ENCODE assay signal across 20 cellular contexts in genomic region chr12:113187588-113187987, GRCh38. TPM values are rescaled to one million over a fixed set of nuclear protein-coding genes. Genes with fewer than 3 reads are reported as not detected.
DNase-seq lines count a peak whose midpoint lies in the region; ATAC-seq and TF ChIP-seq lines count a peak whose summit lies in the region.
"Had no signal": no experiment of that assay in that cellular context is flagged by ENCODE, and none has a peak within 500 bp of the region (broad histone marks: within the 10 kb centered on the region; RNA-seq: fewer than 3 reads in every experiment).

No MANE protein-coding gene starts in this region.

- H3K9ac ChIP-seq in SU-DHL-6 (ENCODE audit: low read length): peak overlapping the region; percentile 81; the same call in 1 of the 2 replicates

- H3K4me2 ChIP-seq in SU-DHL-6 (ENCODE audit: low read depth, low read length, poor library complexity, severe bottlenecking): peak overlapping the region; percentile 91

- H3K79me2 ChIP-seq in SU-DHL-6 (ENCODE audit: insufficient read depth, low read length): peaks cover 57% of the 10 kb centered on the region

- peaks cover 3% of the 10 kb centered on the region; the same call in 1 of the 2 replicates for H3K4me1 ChIP-seq in HEK293 (ENCODE audit: control insufficient read depth, insufficient read depth, low read length)
- peaks cover 20 to 32% of the 10 kb centered on the region in 2 donors for H3K4me1 ChIP-seq in naive thymus-derived CD4-positive, alpha-beta T cell (ENCODE audit: control insufficient read depth in 2 of 2, insufficient read depth in 2 of 2, low read length in 2 of 2)

- H3K27ac Mint-ChIP-seq in CD4-positive, alpha-beta T cell: peak overlapping the region; percentile 99
- H3K27ac Mint-ChIP-seq in naive thymus-derived CD4-positive, alpha-beta T cell: peak overlapping the region in 3 of 9 donors; percentile 22 to 91 (median 78)

- no peak for ATAC-seq in CD4-positive, alpha-beta T cell (ENCODE audit: poor library complexity)
- no peak for ATAC-seq in naive thymus-derived CD4-positive, alpha-beta T cell
- ATAC-seq: gastroesophageal sphincter, left lobe of liver, Panc1, sciatic nerve had no signal

- no peak overlapping the region for H3K27ac ChIP-seq in CD4-positive, alpha-beta T cell (ENCODE audit: low read depth, low read length)
- no peak overlapping the region for H3K27ac ChIP-seq in HEK293 (ENCODE audit: extremely low read depth, low read depth, low read length)
- 0 out of 2 replicates have a peak overlapping the region, but pooled peaks have one; percentile 10 for H3K27ac ChIP-seq in SU-DHL-6 (ENCODE audit: low read depth, low read length)
- H3K27ac ChIP-seq in naive thymus-derived CD4-positive, alpha-beta T cell (ENCODE audit: low read depth, low read length): no peak overlapping the region

- H3K36me3 Mint-ChIP-seq in CD4-positive, alpha-beta T cell (ENCODE audit: low read depth): peaks cover 57% of the 10 kb centered on the region
- H3K36me3 Mint-ChIP-seq in naive thymus-derived CD4-positive, alpha-beta T cell: peaks cover 0 to 22% (median 8%) of the 10 kb centered on the region in 5 donors

- no peaks in the 10 kb centered on the region for H3K9me3 ChIP-seq in CD4-positive, alpha-beta T cell (ENCODE audit: control insufficient read depth, low read length)
- no peaks in the 10 kb centered on the region for H3K9me3 ChIP-seq in HEK293 (ENCODE audit: control insufficient read depth, insufficient read depth, low read depth, low read length)
- H3K9me3 ChIP-seq in SU-DHL-6 (ENCODE audit: insufficient read depth, low read length): no peaks in the 10 kb centered on the region
- no peaks in the 10 kb centered on the region for H3K9me3 ChIP-seq in naive thymus-derived CD4-positive, alpha-beta T cell (ENCODE audit: control insufficient read depth in 2 of 3, low read length in 3 of 3)
- H3K9me3 ChIP-seq: BE2C, gastroesophageal sphincter, ovary had no signal

- H3K4me3 ChIP-seq in HEK293 (ENCODE audit: low read depth, low read length) (no peak overlapping the region), SU-DHL-6 (ENCODE audit: insufficient read depth, low read length, poor library complexity, severe bottlenecking) (peak overlapping the region; percentile 81)
- H3K4me3 ChIP-seq in naive thymus-derived CD4-positive, alpha-beta T cell (ENCODE audit: low read length): no peak overlapping the region
- H3K4me3 ChIP-seq: gastroesophageal sphincter, ovary had no signal

- no peaks in the 10 kb centered on the region for H3K27me3 ChIP-seq in CD4-positive, alpha-beta T cell (ENCODE audit: control insufficient read depth, insufficient read depth, low read length)
- no peaks in the 10 kb centered on the region for H3K27me3 ChIP-seq in SU-DHL-6 (ENCODE audit: low read length)
- H3K27me3 ChIP-seq in naive thymus-derived CD4-positive, alpha-beta T cell (ENCODE audit: control insufficient read depth in 2 of 2, insufficient read depth in 2 of 2, low read length in 2 of 2): no peaks in the 10 kb centered on the region
- H3K27me3 ChIP-seq: BE2C, gastroesophageal sphincter, ovary had no signal

- peaks cover 16% of the 10 kb centered on the region for H3F3A ChIP-seq in SU-DHL-6 (ENCODE audit: insufficient read depth)

- H4K20me1 ChIP-seq in SU-DHL-6 (ENCODE audit: low read depth, low read length): no peaks in the 10 kb centered on the region

- CTCF ChIA-PET in CD4-positive, alpha-beta T cell (lab: Charles Lee): interaction anchor here (2.1 to 2.3 kb wide), 2 partner anchors 13 to 46 kb away, joined by 7 to 8 read pairs; no protein-coding TSS in a partner anchor
- CTCF ChIA-PET in HEK293 (lab: Yijun Ruan, JAX): interaction anchor here (0.6 to 1.0 kb wide), 3 partner anchors 9 to 238 kb away, joined by 3 read pairs; no protein-coding TSS in a partner anchor
- CTCF ChIA-PET in naive thymus-derived CD4-positive, alpha-beta T cell (lab: Charles Lee): interaction anchor here (0.6 kb wide), 1 partner anchor 140 kb away, joined by 5 read pairs; no protein-coding TSS in a partner anchor

- in situ Hi-C loops in ACHN (cut with HindIII; ENCODE audit: low pct_ligation_motif_present, low pct_unique_long_range_greater_than_20kb, low sequenced_read_pairs): no loop called here

- TF ChIP-seq CTCF in CD4-positive, alpha-beta T cell (IDR thresholded peaks at IDR 0.05): no peak
- TF ChIP-seq CTCF in HEK293 (tag by site-specific recombination; IDR thresholded peaks at IDR 0.05) (no peak), SU-DHL-6 (IDR thresholded peaks at IDR 0.05; ENCODE audit: insufficient read depth, low read length, poor library complexity, severe bottlenecking) (no peak)

- H3K4me3 Mint-ChIP-seq in CD4-positive, alpha-beta T cell: peak overlapping the region; percentile 97
- H3K4me3 Mint-ChIP-seq in naive thymus-derived CD4-positive, alpha-beta T cell: peak overlapping the region in 6 of 10 donors; percentile 7 to 99 (median 92)

- DNase-seq in CD4-positive, alpha-beta T cell: no peak
- DNase-seq in naive thymus-derived CD4-positive, alpha-beta T cell: no peak
- DNase-seq in ACHN (no peak), NCI-H1092 (lab: John Stamatoyannopoulos, UW) (no peak)
- no peak for DNase-seq in effector CD4-positive, alpha-beta T cell
- DNase-seq: activated naive CD4-positive, alpha-beta T cell treated with Interleukin-2 at 50 U/mL for 16 hours; BE2C; dermis blood vessel endothelial cell; GOT3; MV-4-11; NCI-H69; ovary; stimulated activated CD4-positive, alpha-beta T cell treated with anti-CD3 and anti-CD28 coated beads, Interleukin-1b, Interleukin-23, amount 100 ng/mL, for 48 hours had no signal

- no peak overlapping the region for H2AFZ ChIP-seq in SU-DHL-6 (ENCODE audit: low read depth, low read length, severe bottlenecking)

- no peaks in the 10 kb centered on the region for H3K9me3 Mint-ChIP-seq in CD4-positive, alpha-beta T cell
- H3K9me3 Mint-ChIP-seq in naive thymus-derived CD4-positive, alpha-beta T cell: no peaks in the 10 kb centered on the region

- no peaks in the 10 kb centered on the region for H3K27me3 Mint-ChIP-seq in CD4-positive, alpha-beta T cell
- H3K27me3 Mint-ChIP-seq in naive thymus-derived CD4-positive, alpha-beta T cell: no peaks in the 10 kb centered on the region

- intact Hi-C loops in CD4-positive, alpha-beta T cell (cut with DNase I, micrococcal nuclease): loop anchor here (5.0 to 10.0 kb wide), 4 partner anchors 35 to 1503 kb away; partner anchors contain the start of genes ACAD10 (in 1 of the 2), BRAP (in 1 of the 2), PLBD2 (in 1 of the 2) and TPCN1 (in 1 of the 2)
- intact Hi-C loops in naive thymus-derived CD4-positive, alpha-beta T cell (cut with micrococcal nuclease): loop anchor here in 1 of 2 donors (10.0 kb wide), 2 partner anchors 283 to 777 kb away; partner anchors contain the start of genes OAS1 and RBM19

- POLR2A ChIA-PET in CD4-positive, alpha-beta T cell (lab: Charles Lee): interaction anchor here (0.7 to 1.1 kb wide), 3 partner anchors 11 to 49 kb away, joined by 3 to 5 read pairs (median 3); no protein-coding TSS in a partner anchor
- POLR2A ChIA-PET in HEK293 (lab: Yijun Ruan, JAX): interaction anchor here (0.6 kb wide), 1 partner anchor 16 kb away, joined by 4 read pairs; no protein-coding TSS in a partner anchor
- POLR2A ChIA-PET in naive thymus-derived CD4-positive, alpha-beta T cell (lab: Charles Lee): interaction anchor here (0.6 to 4.0 kb wide), 2 partner anchors 30 to 36 kb away, joined by 3 to 30 read pairs; no protein-coding TSS in a partner anchor

- H3K4me1 Mint-ChIP-seq in CD4-positive, alpha-beta T cell (ENCODE audit: low read depth): peaks cover 37% of the 10 kb centered on the region
- peaks cover 20 to 46% (median 33%) of the 10 kb centered on the region in 7 donors for H3K4me1 Mint-ChIP-seq in naive thymus-derived CD4-positive, alpha-beta T cell

- no peaks in the 10 kb centered on the region for H3K9me2 ChIP-seq in SU-DHL-6 (replicated peaks; ENCODE audit: insufficient read depth, low read length)

- H3K36me3 ChIP-seq in HEK293 (ENCODE audit: control insufficient read depth in 2 of 2, insufficient read depth in 1 of 2, low read length in 2 of 2): peaks cover 13 to 56% of the 10 kb centered on the region in 2 experiments; a peak in 2 of 3 replicates
- H3K36me3 ChIP-seq in SU-DHL-6 (ENCODE audit: low read length): 0 out of 2 replicates have a peak, but pooled peaks cover 9% of the 10 kb centered on the region
- peaks cover 0 to 36% (median 0%) of the 10 kb centered on the region in 3 experiments for H3K36me3 ChIP-seq in naive thymus-derived CD4-positive, alpha-beta T cell (ENCODE audit: control insufficient read depth in 2 of 3, insufficient read depth in 3 of 3, low read length in 3 of 3)
- H3K36me3 ChIP-seq: ovary had no signal

TF ChIP-seq in HEK293, 187 proteins besides CTCF, POLR2A, EP300 and RAD21 (continues in another document):
- TF ChIP-seq GLIS1 (tag by site-specific recombination; IDR thresholded peaks at IDR 0.05) (0 out of 2 replicates have a peak, but pooled peaks have one; percentile 8), ZNF362 (tag by site-specific recombination; IDR thresholded peaks at IDR 0.05) (peak; percentile 41; the same call in 1 of the 2 replicates), ZFHX2 (tag by site-specific recombination; conservative IDR thresholded peaks at IDR 0.05) (peak; percentile 20; the same call in 1 of the 2 replicates)

RNA-seq across cellular contexts. Expression of gene RITA1, which starts 2.1 kb away (rescaled TPM):
- 1 to 10 TPM; 2.9 to 3.3 TPM for total RNA-seq in CD4-positive, alpha-beta T cell
- total RNA-seq in naive thymus-derived CD4-positive, alpha-beta T cell: 10 to 100 TPM in 3 of 5 experiments, 1 to 10 TPM in 2; 6.4 to 20.2 (median 14.1) TPM
- 10 to 100 TPM; 23.2 to 28.9 TPM for polyA plus RNA-seq in naive thymus-derived CD4-positive, alpha-beta T cell

RNA-seq across cellular contexts. Expression of gene DDX54, which starts 2.3 kb away (rescaled TPM):
- total RNA-seq in CD4-positive, alpha-beta T cell: 10 to 100 TPM; 56.8 to 61.1 TPM
- total RNA-seq in naive thymus-derived CD4-positive, alpha-beta T cell: 10 to 100 TPM; 55.8 to 81.1 (median 76.7) TPM
- polyA plus RNA-seq in naive thymus-derived CD4-positive, alpha-beta T cell: 10 to 100 TPM; 18.9 to 40.3 TPM

RNA-seq across cellular contexts. Expression of gene TPCN1, which starts 33.7 kb away (rescaled TPM):
- total RNA-seq in CD4-positive, alpha-beta T cell: 10 to 100 TPM; 52.4 to 59.7 TPM
- total RNA-seq in naive thymus-derived CD4-positive, alpha-beta T cell: 100 to 1,000 TPM in 3 of 5 experiments, 10 to 100 TPM in 2; 49.5 to 124 (median 107) TPM
- polyA plus RNA-seq in naive thymus-derived CD4-positive, alpha-beta T cell: 10 to 100 TPM; 15.3 to 31.2 TPM

RNA-seq across cellular contexts. Expression of gene CFAP73, which starts 38.1 kb away (rescaled TPM):
- 1 to 10 TPM in 1 of 2 experiments, under 1 TPM in 1; 0.92 to 1.2 TPM for total RNA-seq in CD4-positive, alpha-beta T cell
- total RNA-seq in naive thymus-derived CD4-positive, alpha-beta T cell: under 1 TPM in 3 of 5 experiments, not detected in 2; 0.29 to 0.88 (median 0.48) TPM
- not detected for polyA plus RNA-seq in naive thymus-derived CD4-positive, alpha-beta T cell
- total RNA-seq: dermis blood vessel endothelial cell, gastroesophageal sphincter, left lobe of liver, mucosa of gallbladder had no signal

RNA-seq across cellular contexts. Expression of gene RASAL1, which starts 52.0 kb away (rescaled TPM):
- 1 to 10 TPM; 1.2 to 2.7 TPM for total RNA-seq in CD4-positive, alpha-beta T cell
- 1 to 10 TPM in 3 of 5 experiments, under 1 TPM in 2; 0.19 to 1.6 (median 1.1) TPM for total RNA-seq in naive thymus-derived CD4-positive, alpha-beta T cell
- 1 to 10 TPM; 1.6 to 2.1 TPM for polyA plus RNA-seq in naive thymus-derived CD4-positive, alpha-beta T cell
